ENCODE assay signal across 1 cellular context in the genomic region with DNA sequence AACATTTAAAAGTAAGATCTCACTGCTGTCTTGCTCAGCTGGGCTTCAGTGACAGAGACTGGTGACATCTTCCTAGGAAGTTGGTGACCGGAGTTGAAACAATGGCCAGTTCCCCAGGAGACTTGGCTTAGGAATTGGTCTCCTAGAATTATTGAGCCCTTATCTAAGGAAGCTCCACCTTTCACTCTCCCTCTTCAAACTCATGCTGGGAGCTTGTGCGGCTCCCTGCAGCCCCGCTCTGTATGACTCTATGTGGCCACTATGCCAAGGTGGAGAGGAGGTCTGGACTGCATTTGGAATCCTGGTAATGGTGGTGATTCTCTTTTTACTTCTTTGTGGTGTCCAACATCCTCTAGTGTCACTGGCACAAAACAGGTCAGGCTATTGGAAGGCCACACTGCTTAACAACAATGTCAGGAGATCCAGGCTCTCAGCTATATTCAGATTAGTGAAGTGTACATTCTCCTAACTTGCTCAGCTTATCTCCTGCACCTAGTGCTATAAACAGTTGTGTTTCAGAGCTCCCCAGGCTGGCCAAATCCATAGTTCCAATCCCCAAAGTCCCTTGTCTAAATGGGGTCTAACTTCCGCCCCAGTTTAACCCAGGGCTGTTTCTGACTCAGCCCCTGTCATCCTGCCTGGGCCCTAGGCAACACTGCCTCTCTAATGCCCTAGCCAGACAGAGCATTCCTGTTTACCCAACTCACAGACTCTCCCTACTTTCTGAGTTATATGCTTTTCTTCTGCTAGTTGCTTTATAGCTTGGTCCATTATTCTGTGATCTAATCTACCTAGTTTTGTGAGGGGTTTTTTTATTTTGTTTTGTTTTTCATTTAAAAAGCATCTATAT.
TF ChIP-seq lines count a peak whose summit lies in the region.

No MANE protein-coding gene starts in this region.

TF ChIP-seq in IMR-90, 13 proteins besides CTCF, POLR2A, EP300 and RAD21 (continued from another document):
- TF ChIP-seq, protein P1, sequence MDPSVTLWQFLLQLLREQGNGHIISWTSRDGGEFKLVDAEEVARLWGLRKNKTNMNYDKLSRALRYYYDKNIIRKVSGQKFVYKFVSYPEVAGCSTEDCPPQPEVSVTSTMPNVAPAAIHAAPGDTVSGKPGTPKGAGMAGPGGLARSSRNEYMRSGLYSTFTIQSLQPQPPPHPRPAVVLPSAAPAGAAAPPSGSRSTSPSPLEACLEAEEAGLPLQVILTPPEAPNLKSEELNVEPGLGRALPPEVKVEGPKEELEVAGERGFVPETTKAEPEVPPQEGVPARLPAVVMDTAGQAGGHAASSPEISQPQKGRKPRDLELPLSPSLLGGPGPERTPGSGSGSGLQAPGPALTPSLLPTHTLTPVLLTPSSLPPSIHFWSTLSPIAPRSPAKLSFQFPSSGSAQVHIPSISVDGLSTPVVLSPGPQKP (IDR thresholded peaks at IDR 0.05; ENCODE audit: borderline replicate concordance, low read depth, low read length) = no peak
- no peak for TF ChIP-seq MAZ (IDR thresholded peaks at IDR 0.05; ENCODE audit: borderline replicate concordance, low read depth, low read length)
- TF ChIP-seq CEBPB (IDR thresholded peaks at IDR 0.05; ENCODE audit: low read depth, low read length) = 0 out of 2 replicates have a peak, but pooled peaks have one; percentile 27
- peak; percentile 37; the same call in 1 of the 2 replicates for TF ChIP-seq FOS (IDR thresholded peaks at IDR 0.05; ENCODE audit: low read depth, low read length)
- TF ChIP-seq RCOR1 (IDR thresholded peaks at IDR 0.05; ENCODE audit: insufficient replicate concordance, low read length) = no peak
- TF ChIP-seq, protein P2, sequence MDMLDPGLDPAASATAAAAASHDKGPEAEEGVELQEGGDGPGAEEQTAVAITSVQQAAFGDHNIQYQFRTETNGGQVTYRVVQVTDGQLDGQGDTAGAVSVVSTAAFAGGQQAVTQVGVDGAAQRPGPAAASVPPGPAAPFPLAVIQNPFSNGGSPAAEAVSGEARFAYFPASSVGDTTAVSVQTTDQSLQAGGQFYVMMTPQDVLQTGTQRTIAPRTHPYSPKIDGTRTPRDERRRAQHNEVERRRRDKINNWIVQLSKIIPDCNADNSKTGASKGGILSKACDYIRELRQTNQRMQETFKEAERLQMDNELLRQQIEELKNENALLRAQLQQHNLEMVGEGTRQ (IDR thresholded peaks at IDR 0.05; ENCODE audit: low read depth, low read length) = no peak
- TF ChIP-seq CHD1 (IDR thresholded peaks at IDR 0.05; ENCODE audit: low read depth, low read length) = no peak
- TF ChIP-seq RFX5 (IDR thresholded peaks at IDR 0.05; ENCODE audit: low read depth, low read length) = no peak
- TF ChIP-seq MXI1 (IDR thresholded peaks at IDR 0.05; ENCODE audit: borderline replicate concordance, low read depth, low read length) = no peak
- TF ChIP-seq SMC3 (IDR thresholded peaks at IDR 0.05; ENCODE audit: low read depth, low read length) = no peak
